ENCODE assay signal across 23 cellular contexts in the genomic region with DNA sequence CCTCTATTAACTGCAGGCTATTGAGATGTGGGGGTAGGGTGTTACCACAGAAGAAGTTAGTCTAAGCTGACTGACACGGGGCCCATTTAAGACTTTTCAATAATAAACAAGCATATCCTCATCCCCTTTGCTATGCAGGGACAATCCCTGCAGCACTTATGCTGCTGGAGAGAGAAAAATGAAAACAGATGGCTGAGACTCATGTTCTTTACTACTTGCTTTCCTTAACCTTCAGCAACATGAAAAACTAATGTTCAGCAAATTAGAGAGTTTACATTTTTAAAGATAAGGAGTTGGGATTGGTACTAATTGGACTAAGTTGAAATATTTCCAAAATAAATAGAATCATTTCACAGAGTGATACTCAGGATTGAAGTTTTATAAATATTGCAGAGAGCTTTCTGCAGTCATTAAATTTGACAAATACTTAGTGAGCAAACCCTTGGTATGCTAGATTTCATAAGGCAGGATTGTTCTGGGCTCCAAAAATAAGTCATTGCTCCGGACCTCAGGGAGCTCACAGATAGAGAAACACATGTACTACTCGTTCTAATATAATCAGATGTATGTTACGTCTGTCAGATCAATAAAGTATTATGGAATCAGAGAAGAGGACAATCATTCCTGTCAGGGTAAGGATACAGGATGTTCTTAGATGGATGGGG.
A peak's percentile ranks its signal among the peaks of the same experiment; 100 is the strongest.
DNase-seq lines count a peak whose midpoint lies in the region; ATAC-seq, FAIRE-seq and TF ChIP-seq lines count a peak whose summit lies in the region.
"Had no signal": no experiment of that assay in that cellular context is flagged by ENCODE, and none has a peak within 500 bp of the region (broad histone marks: within the 10 kb centered on the region; RNA-seq: fewer than 3 reads in every experiment).

No MANE protein-coding gene starts in this region.

- CTCF ChIA-PET in H1 (lab: Charles Lee; ENCODE audit: partially characterized antibody) (no interaction called here), HEK293T (lab: Yijun Ruan, JAX) (no interaction called here)

- H4K20me1 ChIP-seq in H1 (replicated peaks in 1 of 2; ENCODE audit: control insufficient read depth in 1 of 2, insufficient read depth in 2 of 2, low read length in 2 of 2) = no peaks in the 10 kb centered on the region
- H4K20me1 ChIP-seq in neural progenitor cell (ENCODE audit: low read depth) = no peaks in the 10 kb centered on the region
- H4K20me1 ChIP-seq: BLaER1 treated with 17β-estradiol and CSF1 and Interleukin-3, amounts not matched to agents 10 nM and 100 nM had no signal

- peak; percentile 44 for DNase-seq in AG20443 (ENCODE audit: low spot score)
- DNase-seq in HFF-Myc (ENCODE audit: extremely low read depth, low read depth) = peak; percentile 47
- no peak for DNase-seq in H1 (ENCODE audit: low read depth in 1 of 2, low spot score in 2 of 2)
- DNase-seq in neural progenitor cell (ENCODE audit: low spot score) = no peak
- no peak for DNase-seq in stimulated activated naive CD4-positive, alpha-beta T cell treated with Interleukin-2 at 50 U/mL for 16 hours (lab: John Stamatoyannopoulos, UW)
- DNase-seq in HEK293T (ENCODE audit: extremely low spot score) = no peak
- no peak for DNase-seq in dermis blood vessel endothelial cell
- DNase-seq: activated CD4-positive, alpha-beta T cell treated with anti-CD3 and anti-CD28 coated beads for 36 hours; activated effector memory CD4-positive, alpha-beta T cell treated with Interleukin-2 at 50 U/mL for 16 hours; islet precursor cell; MV-4-11; NCI-H187 treated with DMSO at 0.1 percent for 48 hours; NCI-H446; pancreas; stimulated activated CD4-positive, alpha-beta T cell treated with anti-CD3 and anti-CD28 coated beads, Interleukin-1b, Interleukin-23, amount 100 ng/mL, for 48 hours had no signal

- no peak for FAIRE-seq in H1 (lab: Jason Lieb, UNC)
- FAIRE-seq: pancreas had no signal

- H3K27me3 ChIP-seq in H1 (replicated peaks in 1 of 4; ENCODE audit: control insufficient read depth in 3 of 4, extremely low read depth in 1 of 4, insufficient read depth in 3 of 4, low read length in 3 of 4) = no peaks in the 10 kb centered on the region
- H3K27me3 ChIP-seq in neural progenitor cell = no peaks in the 10 kb centered on the region
- H3K27me3 ChIP-seq: BLaER1 treated with 17β-estradiol and CSF1 and Interleukin-3, amounts not matched to agents 10 nM and 100 nM; cardiac muscle cell; esophagus muscularis mucosa; pancreas had no signal

- no peak overlapping the region for H3K4me3 Mint-ChIP-seq in neural progenitor cell
- H3K4me3 Mint-ChIP-seq: activated CD4-positive, alpha-beta T cell treated with anti-CD3 and anti-CD28 coated beads for 36 hours; stimulated activated naive CD8-positive, alpha-beta T cell treated with anti-CD3 and anti-CD28 coated beads, Interleukin-15, Interleukin-2, amounts not matched to agents 100 ng/mL and 50 ng/mL, for 24 hours; type B pancreatic cell had no signal

- H2BK15ac ChIP-seq in H1 (ENCODE audit: low read length) = no peak overlapping the region

- peak overlapping the region; percentile 1 for H3K27ac Mint-ChIP-seq in neural progenitor cell
- H3K27ac Mint-ChIP-seq: activated CD4-positive, alpha-beta T cell treated with anti-CD3 and anti-CD28 coated beads for 36 hours; stimulated activated naive CD8-positive, alpha-beta T cell treated with anti-CD3 and anti-CD28 coated beads, Interleukin-15, Interleukin-2, amounts not matched to agents 100 ng/mL and 50 ng/mL, for 24 hours; type B pancreatic cell had no signal

- no peaks in the 10 kb centered on the region for H3K79me2 ChIP-seq in H1 (ENCODE audit: control insufficient read depth in 1 of 2, insufficient read depth in 2 of 2, low read length in 2 of 2)
- H3K79me2 ChIP-seq in neural progenitor cell (ENCODE audit: low read depth) = no peaks in the 10 kb centered on the region

- H3K79me1 ChIP-seq in H1 (ENCODE audit: low read depth, low read length) = no peaks in the 10 kb centered on the region

- no peaks in the 10 kb centered on the region for H3K36me3 ChIP-seq in H1 (ENCODE audit: control insufficient read depth in 2 of 4, insufficient read depth in 4 of 4, low read length in 3 of 4)
- H3K36me3 ChIP-seq in neural progenitor cell = no peaks in the 10 kb centered on the region
- H3K36me3 ChIP-seq: BLaER1 treated with 17β-estradiol and CSF1 and Interleukin-3, amounts not matched to agents 10 nM and 100 nM; cardiac muscle cell; esophagus muscularis mucosa; pancreas had no signal

- TF ChIP-seq CTCF in HFF-Myc (IDR thresholded peaks at IDR 0.05; ENCODE audit: low read depth, low read length, missing control alignments) = no peak
- no peak for TF ChIP-seq CTCF in H1 (IDR thresholded peaks at IDR 0.05; ENCODE audit: control extremely low read depth in 1 of 3, insufficient read depth in 1 of 3, low read depth in 1 of 3, low read length in 3 of 3)
- TF ChIP-seq CTCF in neural progenitor cell (IDR thresholded peaks at IDR 0.05) = no peak

- no peak overlapping the region for H4K5ac ChIP-seq in H1 (ENCODE audit: insufficient read length, low read depth, low read length)

- H3K18ac ChIP-seq in H1 (ENCODE audit: extremely low read depth, low read length) = no peak overlapping the region

- peaks cover 3% of the 10 kb centered on the region for H3F3A ChIP-seq in neural progenitor cell (ENCODE audit: low read depth)

- TF ChIP-seq POLR2A in H1 (IDR thresholded peaks at IDR 0.05; ENCODE audit: control extremely low read depth in 1 of 2, low read depth in 2 of 2, low read length in 2 of 2) = no peak

- 90% methylated on average over 4 of the region's 4 CpGs; no CpG with 5 or more reads in 1 of the 2 experiments for WGBS in H1 (ENCODE audit: extremely low coverage in 1 of 2, insufficient coverage in 1 of 2, insufficient read length in 1 of 2, insufficient replicate concordance in 2 of 2, low coverage in 1 of 2, low lambda C conversion rate in 2 of 2, missing lambda C conversion rate in 1 of 2), 2 experiments

- no peak overlapping the region for H2BK120ac ChIP-seq in H1 (replicated peaks; ENCODE audit: low read depth, low read length)

- no peak overlapping the region for H2BK20ac ChIP-seq in H1 (ENCODE audit: low read length)

- H3K4me2 ChIP-seq in H1 (ENCODE audit: insufficient read depth in 1 of 2, low read depth in 2 of 2, low read length in 2 of 2) = no peak overlapping the region
- no peak overlapping the region for H3K4me2 ChIP-seq in neural progenitor cell
- H3K4me2 ChIP-seq: BLaER1 treated with 17β-estradiol and CSF1 and Interleukin-3, amounts not matched to agents 10 nM and 100 nM; KMS-11 had no signal

- POLR2A ChIA-PET in H1 (lab: Charles Lee; ENCODE audit: partially characterized antibody) = no interaction called here
- POLR2A ChIA-PET in HEK293T (lab: Yijun Ruan, JAX) = no interaction called here

- H2AFZ ChIP-seq in H1 (ENCODE audit: low read length) (no peak overlapping the region), neural progenitor cell (replicated peaks) (no peak overlapping the region)

- no peaks in the 10 kb centered on the region for H3K23me2 ChIP-seq in H1 (ENCODE audit: low read depth, low read length)

- H2BK12ac ChIP-seq in H1 (ENCODE audit: low read depth, low read length) = no peak overlapping the region

- H4K91ac ChIP-seq in H1 (replicated peaks; ENCODE audit: insufficient read length, low read length) = no peak overlapping the region

- H3K9me3 ChIP-seq in H1 (ENCODE audit: insufficient read depth in 2 of 2, low read depth in 1 of 2, low read length in 1 of 2) = no peaks in the 10 kb centered on the region; a peak in 1 of 4 replicates
- H3K9me3 ChIP-seq in neural progenitor cell (ENCODE audit: low read depth) = no peaks in the 10 kb centered on the region
- H3K9me3 ChIP-seq: BLaER1 treated with 17β-estradiol and CSF1 and Interleukin-3, amounts not matched to agents 10 nM and 100 nM; esophagus muscularis mucosa; pancreas had no signal

- H3K4me3 ChIP-seq in HFF-Myc (replicated peaks; ENCODE audit: low read depth, low read length) (no peak overlapping the region), H1 (ENCODE audit: extremely low read depth in 1 of 4, insufficient read depth in 2 of 4, low read depth in 3 of 4, low read length in 4 of 4) (no peak overlapping the region), neural progenitor cell (no peak overlapping the region)
- H3K4me3 ChIP-seq: BLaER1 treated with 17β-estradiol and CSF1 and Interleukin-3, amounts not matched to agents 10 nM and 100 nM; cardiac muscle cell; esophagus muscularis mucosa; lung; pancreas had no signal

- ATAC-seq in GM21717 (IDR thresholded peaks at IDR 0.05; ENCODE audit: unreplicated experiment) = no peak
- ATAC-seq: activated CD4-positive, alpha-beta T cell treated with anti-CD3 and anti-CD28 coated beads for 36 hours; pancreas had no signal

- no peak overlapping the region for H3K56ac ChIP-seq in H1 (replicated peaks; ENCODE audit: insufficient read length, low read depth, low read length)

- H3K4ac ChIP-seq in H1 (replicated peaks; ENCODE audit: insufficient read length, low read depth, low read length) = no peak overlapping the region

- no peak overlapping the region for H3K23ac ChIP-seq in H1 (ENCODE audit: insufficient read length)

- peaks cover 0 to 8% (median 4%) of the 10 kb centered on the region in 4 experiments; a peak in 5 of 7 replicates for H3K4me1 ChIP-seq in H1 (replicated peaks in 1 of 4; ENCODE audit: control insufficient read depth in 3 of 4, insufficient read depth in 4 of 4, low read length in 3 of 4)
- peaks cover 17% of the 10 kb centered on the region for H3K4me1 ChIP-seq in neural progenitor cell
- H3K4me1 ChIP-seq: BLaER1 treated with 17β-estradiol and CSF1 and Interleukin-3, amounts not matched to agents 10 nM and 100 nM; pancreas had no signal

- TF ChIP-seq RAD21 in H1 (IDR thresholded peaks at IDR 0.05 in 1 of 2, conservative IDR thresholded peaks at IDR 0.05 in 1 of 2; ENCODE audit: low read depth in 2 of 2, low read length in 2 of 2) = no peak

- H3K27ac ChIP-seq in H1 (ENCODE audit: low read depth, low read length) = no peak overlapping the region
- no peak overlapping the region for H3K27ac ChIP-seq in neural progenitor cell
- H3K27ac ChIP-seq: BLaER1 treated with 17β-estradiol and CSF1 and Interleukin-3, amounts not matched to agents 10 nM and 100 nM; esophagus muscularis mucosa; KMS-11; pancreas had no signal

- no peak overlapping the region for H4K8ac ChIP-seq in H1 (ENCODE audit: extremely low read depth, insufficient read depth, low read length)

- H3K4me1 Mint-ChIP-seq in neural progenitor cell = peaks cover 40% of the 10 kb centered on the region

- H2AK5ac ChIP-seq in H1 (ENCODE audit: low read depth, low read length) = 0 out of 2 replicates have a peak overlapping the region, but pooled peaks have one; percentile 41

- no peaks in the 10 kb centered on the region for H3K9me3 Mint-ChIP-seq in neural progenitor cell
- H3K9me3 Mint-ChIP-seq: stimulated activated naive CD8-positive, alpha-beta T cell treated with anti-CD3 and anti-CD28 coated beads, Interleukin-15, Interleukin-2, amounts not matched to agents 100 ng/mL and 50 ng/mL, for 24 hours; type B pancreatic cell had no signal

- no peak overlapping the region; the same call in 1 of the 2 replicates for H2BK5ac ChIP-seq in H1 (ENCODE audit: low read depth, low read length)

- no peak for TF ChIP-seq EP300 in H1 (IDR thresholded peaks at IDR 0.05; ENCODE audit: borderline replicate concordance in 1 of 2, low read depth in 2 of 2, low read length in 2 of 2)

- peaks cover 2% of the 10 kb centered on the region for H3K27me3 Mint-ChIP-seq in neural progenitor cell (ENCODE audit: insufficient read depth, low read depth)
- H3K27me3 Mint-ChIP-seq: activated CD4-positive, alpha-beta T cell treated with anti-CD3 and anti-CD28 coated beads for 36 hours; stimulated activated naive CD8-positive, alpha-beta T cell treated with anti-CD3 and anti-CD28 coated beads, Interleukin-15, Interleukin-2, amounts not matched to agents 100 ng/mL and 50 ng/mL, for 24 hours; type B pancreatic cell had no signal

- H3K36me3 Mint-ChIP-seq in neural progenitor cell = no peaks in the 10 kb centered on the region
- H3K36me3 Mint-ChIP-seq: type B pancreatic cell had no signal

- H3K9ac ChIP-seq in H1 (replicated peaks in 1 of 4; ENCODE audit: extremely low read depth in 1 of 4, low read depth in 3 of 4, low read length in 3 of 4) (no peak overlapping the region), neural progenitor cell (no peak overlapping the region)
- H3K9ac ChIP-seq: BLaER1 treated with 17β-estradiol and CSF1 and Interleukin-3, amounts not matched to agents 10 nM and 100 nM; KMS-11 had no signal

- no peak overlapping the region for H3K14ac ChIP-seq in H1 (ENCODE audit: insufficient read length)

Comparison
In these comparisons a context has a peak if more than half of its experiments do, and no peak if none do; other contexts are left out.
1. DNase-seq: peak in AG20443 (single experiment) and HFF-Myc (single experiment); none in H1 (0 of 2), neural progenitor cell (single experiment), stimulated activated naive CD4-positive, alpha-beta T cell treated with Interleukin-2 at 50 U/mL for 16 hours (single experiment), HEK293T (single experiment) and dermis blood vessel endothelial cell (single experiment).